ENCODE assay signal across 8 cellular contexts in genomic region chr17:81553616-81554181, GRCh38. TPM values are rescaled to one million over a fixed set of nuclear protein-coding genes. Genes with fewer than 3 reads are reported as not detected.
DNase-seq lines count a peak whose midpoint lies in the region; ATAC-seq and TF ChIP-seq lines count a peak whose summit lies in the region.

No MANE protein-coding gene starts in this region.

- no peaks in the 10 kb centered on the region for H3K9me3 ChIP-seq in skeletal muscle tissue (ENCODE audit: control insufficient read depth in 3 of 3, low read length in 3 of 3)

- intact Hi-C loops in left ventricle myocardium superior (cut with micrococcal nuclease) = no loop called here

- H3K4me1 Mint-ChIP-seq in activated naive CD8-positive, alpha-beta T cell treated with anti-CD3 and anti-CD28 coated beads, Interleukin-2, amount 50 U/mL, for 24 hours = peaks cover 41% of the 10 kb centered on the region

- ATAC-seq in activated naive CD8-positive, alpha-beta T cell treated with anti-CD3 and anti-CD28 coated beads, Interleukin-2, amount 50 U/mL, for 24 hours = peak; percentile 22
- no peak for ATAC-seq in left ventricle myocardium superior
- no peak for ATAC-seq in GM18519 (IDR thresholded peaks at IDR 0.05; ENCODE audit: low FRiP score, unreplicated experiment)

- DNase-seq in A172 (ENCODE audit: low spot score) = peak; percentile 99
- DNase-seq in GM06990 (ENCODE audit: extremely low read depth, insufficient read length) = no peak
- DNase-seq in NCI-H2107 treated with DMSO at 0.1 percent for 48 hours (lab: John Stamatoyannopoulos, UW; ENCODE audit: unreplicated experiment) = peak; percentile 59
- peak; percentile 43 for DNase-seq in activated naive CD8-positive, alpha-beta T cell treated with anti-CD3 and anti-CD28 coated beads, Interleukin-2, amount 50 U/mL, for 24 hours
- peak; percentile 41 for DNase-seq in left ventricle myocardium superior
- DNase-seq in activated effector memory CD4-positive, alpha-beta T cell treated with anti-CD3 and anti-CD28 coated beads, Interleukin-2, amount 50 U/mL, for 16 hours = no peak

- TF ChIP-seq CTCF in GM06990 (IDR thresholded peaks at IDR 0.05; ENCODE audit: insufficient read depth, low read length, poor library complexity, severe bottlenecking) = no peak

- H3K4me3 ChIP-seq in GM06990 (replicated peaks; ENCODE audit: low read depth, low read length) (peak overlapping the region; percentile 87), skeletal muscle tissue (ENCODE audit: low read length in 3 of 3) (peak overlapping the region; percentile 79 to 88 (median 82))

- H3K36me3 ChIP-seq in GM06990 (ENCODE audit: control insufficient read depth, insufficient read depth, low read length) (peaks cover 22% of the 10 kb centered on the region), skeletal muscle tissue (ENCODE audit: control insufficient read depth in 3 of 3, insufficient read depth in 3 of 3, low read length in 3 of 3) (peaks cover 29 to 36% (median 32%) of the 10 kb centered on the region in 3 donors)

- H3K36me3 Mint-ChIP-seq in activated naive CD8-positive, alpha-beta T cell treated with anti-CD3 and anti-CD28 coated beads, Interleukin-2, amount 50 U/mL, for 24 hours (ENCODE audit: low read depth) = peaks cover 27% of the 10 kb centered on the region

- H3K27ac Mint-ChIP-seq in activated naive CD8-positive, alpha-beta T cell treated with anti-CD3 and anti-CD28 coated beads, Interleukin-2, amount 50 U/mL, for 24 hours = peak overlapping the region; percentile 92

- H3K27me3 Mint-ChIP-seq in activated naive CD8-positive, alpha-beta T cell treated with anti-CD3 and anti-CD28 coated beads, Interleukin-2, amount 50 U/mL, for 24 hours = no peaks in the 10 kb centered on the region

- peaks cover 31 to 61% (median 47%) of the 10 kb centered on the region in 3 donors for H3K4me1 ChIP-seq in skeletal muscle tissue (ENCODE audit: control insufficient read depth in 3 of 3, insufficient read depth in 3 of 3, low read length in 3 of 3)

- H3K27me3 ChIP-seq in GM06990 (replicated peaks; ENCODE audit: control insufficient read depth, insufficient read depth, low read length) = no peaks in the 10 kb centered on the region
- H3K27me3 ChIP-seq in skeletal muscle tissue (ENCODE audit: control insufficient read depth in 3 of 3, insufficient read depth in 3 of 3, low read length in 3 of 3) = no peaks in the 10 kb centered on the region

- peak overlapping the region in 2 of 3 donors; percentile 79 to 89 for H3K9ac ChIP-seq in skeletal muscle tissue (ENCODE audit: low read depth in 1 of 3, low read length in 3 of 3)

- no peaks in the 10 kb centered on the region for H3K9me3 Mint-ChIP-seq in activated naive CD8-positive, alpha-beta T cell treated with anti-CD3 and anti-CD28 coated beads, Interleukin-2, amount 50 U/mL, for 24 hours

- H3K27ac ChIP-seq in skeletal muscle tissue (ENCODE audit: low read depth, low read length) = peak overlapping the region; percentile 65

- H3K4me3 Mint-ChIP-seq in activated naive CD8-positive, alpha-beta T cell treated with anti-CD3 and anti-CD28 coated beads, Interleukin-2, amount 50 U/mL, for 24 hours = peak overlapping the region; percentile 89

RNA-seq across cellular contexts. Expression of gene FAAP100, which starts 1.5 kb away (rescaled TPM):
- 29.7 and 39.9 TPM in 2 replicates for total RNA-seq in A172 (2014; rRNA removed; shearing (Covaris generic))
- total RNA-seq in left ventricle myocardium superior (15.4 TPM), skeletal muscle tissue (7.8 TPM)

RNA-seq across cellular contexts. Expression of gene FSCN2, which starts 25.5 kb away (rescaled TPM):
- total RNA-seq in A172 (2014; rRNA removed; shearing (Covaris generic)) = 0.81 and 1.7 TPM in 2 replicates
- total RNA-seq in left ventricle myocardium superior (0.50 TPM), skeletal muscle tissue (1.0 TPM)

RNA-seq across cellular contexts. Expression of gene ACTG1, which starts 41.1 kb away (rescaled TPM):
- total RNA-seq in A172 (2014; rRNA removed; shearing (Covaris generic)) = 5,134 and 6,456 TPM in 2 replicates
- total RNA-seq in left ventricle myocardium superior (357 TPM), skeletal muscle tissue (1,613 TPM)

Comparison
In these comparisons a context has a peak if more than half of its experiments do, and no peak if none do; other contexts are left out.
1. DNase-seq: peak in A172 (single experiment), NCI-H2107 treated with DMSO at 0.1 percent for 48 hours (single experiment), activated naive CD8-positive, alpha-beta T cell treated with anti-CD3 and anti-CD28 coated beads, Interleukin-2, amount 50 U/mL, for 24 hours (single experiment) and left ventricle myocardium superior (single experiment); none in GM06990 (single experiment) and activated effector memory CD4-positive, alpha-beta T cell treated with anti-CD3 and anti-CD28 coated beads, Interleukin-2, amount 50 U/mL, for 16 hours (single experiment).